In genomic region chr9:112380102-112380581, GRCh38 we compare ENCODE assay signal across 8 cellular contexts. TPM values are rescaled to one million over a fixed set of nuclear protein-coding genes. Genes with fewer than 3 reads are reported as not detected.
A peak's percentile ranks its signal among the peaks of the same experiment; 100 is the strongest.
DNase-seq lines count a peak whose midpoint lies in the region; ATAC-seq and TF ChIP-seq lines count a peak whose summit lies in the region.

HSDL2 (plus strand) TSS chr9:112380108; CDS start chr9:112380164, 56 bp downstream.

- H3K27ac Mint-ChIP-seq in activated CD4-positive, alpha-beta T cell treated with anti-CD3 and anti-CD28 coated beads for 36 hours = peak within 1 kb of the TSS; percentile 100
- H3K27ac Mint-ChIP-seq in central memory CD8-positive, alpha-beta T cell (ENCODE audit: low read depth) = peak within 1 kb of the TSS; percentile 96

- TF ChIP-seq CTCF in OCI-LY7 (conservative IDR thresholded peaks at IDR 0.05; ENCODE audit: low read length) = no peak

- TSS peak; percentile 72 for BruUV-seq in OCI-LY7 (replicated peaks; lab: Mats Ljungman, UMichigan)

- H3K79me2 ChIP-seq in OCI-LY7 (ENCODE audit: insufficient read depth, low read depth, low read length) = peaks cover 15% of the 10 kb centered on the region; the same call in 1 of the 2 replicates

- peak; percentile 49 for DNase-seq in activated CD4-positive, alpha-beta T cell treated with anti-CD3 and anti-CD28 coated beads for 36 hours
- DNase-seq in activated CD4-positive, alpha-beta T cell treated with anti-CD3 and anti-CD28 coated beads for 1 hour = no peak
- DNase-seq in OCI-LY7 (ENCODE audit: low spot score) (peak; percentile 33), left lobe of liver (ENCODE audit: low spot score) (no peak)
- DNase-seq in central memory CD8-positive, alpha-beta T cell (ENCODE audit: low spot score in 2 of 2) = no peak
- peak; percentile 54 for DNase-seq in stimulated activated CD8-positive, alpha-beta memory T cell treated with anti-CD3 and anti-CD28 coated beads, Interleukin-4, amount 100 ng/mL, for 48 hours

- no peaks in the 10 kb centered on the region for H3K36me3 Mint-ChIP-seq in activated CD4-positive, alpha-beta T cell treated with anti-CD3 and anti-CD28 coated beads for 36 hours (ENCODE audit: low read depth)
- peaks cover 21% of the 10 kb centered on the region for H3K36me3 Mint-ChIP-seq in central memory CD8-positive, alpha-beta T cell (ENCODE audit: insufficient read depth)

- H3K36me3 ChIP-seq in OCI-LY7 (ENCODE audit: insufficient read depth, low read length) = no peaks in the 10 kb centered on the region

- peak within 1 kb of the TSS; percentile 51 for H3K27ac ChIP-seq in OCI-LY7 (ENCODE audit: low read depth, low read length, poor library complexity, severe bottlenecking)

- H3K9me3 ChIP-seq in OCI-LY7 (ENCODE audit: low read length) = no peaks in the 10 kb centered on the region

- H3K4me1 Mint-ChIP-seq in activated CD4-positive, alpha-beta T cell treated with anti-CD3 and anti-CD28 coated beads for 36 hours = peaks cover 42% of the 10 kb centered on the region
- H3K4me1 Mint-ChIP-seq in central memory CD8-positive, alpha-beta T cell = peaks cover 49% of the 10 kb centered on the region

- H3K9me3 Mint-ChIP-seq in activated CD4-positive, alpha-beta T cell treated with anti-CD3 and anti-CD28 coated beads for 36 hours (ENCODE audit: low read depth) = no peaks in the 10 kb centered on the region
- no peaks in the 10 kb centered on the region for H3K9me3 Mint-ChIP-seq in central memory CD8-positive, alpha-beta T cell

- no peaks in the 10 kb centered on the region for H3K9me2 ChIP-seq in OCI-LY7 (ENCODE audit: insufficient read depth, low read length)

- H3K4me3 Mint-ChIP-seq in activated CD4-positive, alpha-beta T cell treated with anti-CD3 and anti-CD28 coated beads for 36 hours = peak within 1 kb of the TSS; percentile 98
- H3K4me3 Mint-ChIP-seq in central memory CD8-positive, alpha-beta T cell = peak within 1 kb of the TSS; percentile 98

- H4K20me1 ChIP-seq in OCI-LY7 (ENCODE audit: insufficient read depth, low read length) = no peaks in the 10 kb centered on the region

- CTCF ChIA-PET in activated CD4-positive, alpha-beta T cell treated with anti-CD3 and anti-CD28 coated beads for 36 hours (lab: Charles Lee) = interaction anchor here (0.6 to 2.7 kb wide), 11 partner anchors 18 to 337 kb away, joined by 3 to 16 read pairs (median 6); partner anchors contain the start of genes INIP and PTBP3
- CTCF ChIA-PET in OCI-LY7 (lab: Charles Lee; ENCODE audit: unreplicated experiment) = interaction anchor here (0.5 kb wide), 1 partner anchor 842 kb away, joined by 3 read pairs; no protein-coding TSS in a partner anchor

- H3K27me3 Mint-ChIP-seq in activated CD4-positive, alpha-beta T cell treated with anti-CD3 and anti-CD28 coated beads for 36 hours = no peaks in the 10 kb centered on the region
- no peaks in the 10 kb centered on the region for H3K27me3 Mint-ChIP-seq in central memory CD8-positive, alpha-beta T cell

- peak within 1 kb of the TSS; percentile 81 for H3K4me2 ChIP-seq in OCI-LY7 (ENCODE audit: low read length)

- H3K4me1 ChIP-seq in OCI-LY7 (ENCODE audit: insufficient read depth, low read length, poor library complexity, severe bottlenecking) = peaks cover 48% of the 10 kb centered on the region

- H3K4me3 ChIP-seq in OCI-LY7 (ENCODE audit: low read depth, low read length, poor library complexity, severe bottlenecking) = peak within 1 kb of the TSS; percentile 90

- POLR2A ChIA-PET in activated CD4-positive, alpha-beta T cell treated with anti-CD3 and anti-CD28 coated beads for 36 hours (lab: Charles Lee) = interaction anchor here (0.6 to 1.8 kb wide), 5 partner anchors 35 to 770 kb away, joined by 3 to 7 read pairs (median 3); partner anchors contain the start of genes INIP and PTBP3
- POLR2A ChIA-PET in OCI-LY7 (lab: Charles Lee) = interaction anchor here (0.7 to 2.0 kb wide), 8 partner anchors 11 to 464 kb away, joined by 3 to 6 read pairs (median 4); partner anchors contain the start of gene INIP

- peak; percentile 6 for ATAC-seq in activated CD4-positive, alpha-beta T cell treated with anti-CD3 and anti-CD28 coated beads for 36 hours
- peak; percentile 25 for ATAC-seq in HG02852 (IDR thresholded peaks at IDR 0.05; ENCODE audit: unreplicated experiment)
- ATAC-seq in central memory CD8-positive, alpha-beta T cell (replicated peaks; ENCODE audit: extremely low read depth, poor library complexity, severe bottlenecking) = peak; percentile 12
- peak; percentile 59 for ATAC-seq in left lobe of liver
- no peak for ATAC-seq in HG03159 (IDR thresholded peaks at IDR 0.05; ENCODE audit: unreplicated experiment)

- peak within 1 kb of the TSS; percentile 90 for H2AFZ ChIP-seq in OCI-LY7 (ENCODE audit: low read length)

- intact Hi-C loops in activated CD4-positive, alpha-beta T cell treated with anti-CD3 and anti-CD28 coated beads for 36 hours (cut with DNase I, micrococcal nuclease) = no loop called here
- intact Hi-C loops in OCI-LY7 (cut with micrococcal nuclease; ENCODE audit: unreplicated experiment) = loop anchor here (5.0 kb wide), 1 partner anchor 337 kb away; the partner anchor contains the start of gene INIP

RNA-seq across cellular contexts. Expression of gene HSDL2, which starts in this region (rescaled TPM):
- 10 to 100 TPM; 24.7 to 30.9 TPM for total RNA-seq in activated CD4-positive, alpha-beta T cell treated with anti-CD3 and anti-CD28 coated beads for 36 hours
- total RNA-seq in OCI-LY7 (2014; rRNA removed; shearing (Covaris generic)) = 10.0 and 12.7 TPM in 2 replicates
- total RNA-seq in OCI-LY7 (2022) (16.6 and 17.1 TPM in 2 replicates), left lobe of liver (83.8 TPM)

Comparison
In these comparisons a context has a peak if more than half of its experiments do, and no peak if none do; other contexts are left out.
1. DNase-seq: peak in activated CD4-positive, alpha-beta T cell treated with anti-CD3 and anti-CD28 coated beads for 36 hours (single experiment), OCI-LY7 (single experiment) and stimulated activated CD8-positive, alpha-beta memory T cell treated with anti-CD3 and anti-CD28 coated beads, Interleukin-4, amount 100 ng/mL, for 48 hours (single experiment); none in activated CD4-positive, alpha-beta T cell treated with anti-CD3 and anti-CD28 coated beads for 1 hour (single experiment), central memory CD8-positive, alpha-beta T cell (0 of 2) and left lobe of liver (single experiment).